ENCODE assay signal across 2 cellular contexts in the genomic region with DNA sequence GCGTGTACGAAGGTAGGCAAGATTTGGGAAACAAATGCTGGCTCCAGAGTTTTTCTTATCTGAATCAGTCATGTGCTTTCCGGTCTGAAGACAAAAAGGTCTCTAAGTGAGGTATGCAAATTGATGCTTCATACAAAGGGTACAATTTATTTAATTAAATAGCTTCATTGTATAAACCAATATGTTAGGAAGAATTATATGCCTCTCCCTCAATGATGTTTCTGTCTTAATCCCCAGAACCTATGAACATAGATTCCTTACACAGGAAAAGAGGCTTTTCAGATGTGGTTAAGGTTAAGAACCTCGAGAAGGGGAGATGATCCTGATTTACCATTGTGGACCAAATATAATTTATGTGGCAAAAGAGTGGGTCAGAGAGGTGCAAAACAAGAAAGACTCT.
TF ChIP-seq lines count a peak whose summit lies in the region.

No MANE protein-coding gene starts in this region.

TF ChIP-seq in GM23338, 12 proteins besides CTCF, POLR2A, EP300 and RAD21 (continues in another document):
- TF ChIP-seq, protein P1, sequence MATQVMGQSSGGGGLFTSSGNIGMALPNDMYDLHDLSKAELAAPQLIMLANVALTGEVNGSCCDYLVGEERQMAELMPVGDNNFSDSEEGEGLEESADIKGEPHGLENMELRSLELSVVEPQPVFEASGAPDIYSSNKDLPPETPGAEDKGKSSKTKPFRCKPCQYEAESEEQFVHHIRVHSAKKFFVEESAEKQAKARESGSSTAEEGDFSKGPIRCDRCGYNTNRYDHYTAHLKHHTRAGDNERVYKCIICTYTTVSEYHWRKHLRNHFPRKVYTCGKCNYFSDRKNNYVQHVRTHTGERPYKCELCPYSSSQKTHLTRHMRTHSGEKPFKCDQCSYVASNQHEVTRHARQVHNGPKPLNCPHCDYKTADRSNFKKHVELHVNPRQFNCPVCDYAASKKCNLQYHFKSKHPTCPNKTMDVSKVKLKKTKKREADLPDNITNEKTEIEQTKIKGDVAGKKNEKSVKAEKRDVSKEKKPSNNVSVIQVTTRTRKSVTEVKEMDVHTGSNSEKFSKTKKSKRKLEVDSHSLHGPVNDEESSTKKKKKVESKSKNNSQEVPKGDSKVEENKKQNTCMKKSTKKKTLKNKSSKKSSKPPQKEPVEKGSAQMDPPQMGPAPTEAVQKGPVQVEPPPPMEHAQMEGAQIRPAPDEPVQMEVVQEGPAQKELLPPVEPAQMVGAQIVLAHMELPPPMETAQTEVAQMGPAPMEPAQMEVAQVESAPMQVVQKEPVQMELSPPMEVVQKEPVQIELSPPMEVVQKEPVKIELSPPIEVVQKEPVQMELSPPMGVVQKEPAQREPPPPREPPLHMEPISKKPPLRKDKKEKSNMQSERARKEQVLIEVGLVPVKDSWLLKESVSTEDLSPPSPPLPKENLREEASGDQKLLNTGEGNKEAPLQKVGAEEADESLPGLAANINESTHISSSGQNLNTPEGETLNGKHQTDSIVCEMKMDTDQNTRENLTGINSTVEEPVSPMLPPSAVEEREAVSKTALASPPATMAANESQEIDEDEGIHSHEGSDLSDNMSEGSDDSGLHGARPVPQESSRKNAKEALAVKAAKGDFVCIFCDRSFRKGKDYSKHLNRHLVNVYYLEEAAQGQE (IDR thresholded peaks at IDR 0.05; ENCODE audit: unreplicated experiment): no peak
- TF ChIP-seq ZNF114 (CRISPR knock-in tag; IDR thresholded peaks at IDR 0.05) (no peak), ZNF331 (CRISPR knock-in tag; IDR thresholded peaks at IDR 0.05; ENCODE audit: low read depth) (no peak), EZH2 (IDR thresholded peaks at IDR 0.05; ENCODE audit: low read depth, unreplicated experiment) (no peak), NANOG (IDR thresholded peaks at IDR 0.05; ENCODE audit: borderline replicate concordance) (no peak), STAT1 (IDR thresholded peaks at IDR 0.05; ENCODE audit: unreplicated experiment) (no peak), POLR2AphosphoS5 (IDR thresholded peaks at IDR 0.05; ENCODE audit: low read depth) (no peak), JUNB (IDR thresholded peaks at IDR 0.05; ENCODE audit: unreplicated experiment) (no peak)
- TF ChIP-seq, protein P2, sequence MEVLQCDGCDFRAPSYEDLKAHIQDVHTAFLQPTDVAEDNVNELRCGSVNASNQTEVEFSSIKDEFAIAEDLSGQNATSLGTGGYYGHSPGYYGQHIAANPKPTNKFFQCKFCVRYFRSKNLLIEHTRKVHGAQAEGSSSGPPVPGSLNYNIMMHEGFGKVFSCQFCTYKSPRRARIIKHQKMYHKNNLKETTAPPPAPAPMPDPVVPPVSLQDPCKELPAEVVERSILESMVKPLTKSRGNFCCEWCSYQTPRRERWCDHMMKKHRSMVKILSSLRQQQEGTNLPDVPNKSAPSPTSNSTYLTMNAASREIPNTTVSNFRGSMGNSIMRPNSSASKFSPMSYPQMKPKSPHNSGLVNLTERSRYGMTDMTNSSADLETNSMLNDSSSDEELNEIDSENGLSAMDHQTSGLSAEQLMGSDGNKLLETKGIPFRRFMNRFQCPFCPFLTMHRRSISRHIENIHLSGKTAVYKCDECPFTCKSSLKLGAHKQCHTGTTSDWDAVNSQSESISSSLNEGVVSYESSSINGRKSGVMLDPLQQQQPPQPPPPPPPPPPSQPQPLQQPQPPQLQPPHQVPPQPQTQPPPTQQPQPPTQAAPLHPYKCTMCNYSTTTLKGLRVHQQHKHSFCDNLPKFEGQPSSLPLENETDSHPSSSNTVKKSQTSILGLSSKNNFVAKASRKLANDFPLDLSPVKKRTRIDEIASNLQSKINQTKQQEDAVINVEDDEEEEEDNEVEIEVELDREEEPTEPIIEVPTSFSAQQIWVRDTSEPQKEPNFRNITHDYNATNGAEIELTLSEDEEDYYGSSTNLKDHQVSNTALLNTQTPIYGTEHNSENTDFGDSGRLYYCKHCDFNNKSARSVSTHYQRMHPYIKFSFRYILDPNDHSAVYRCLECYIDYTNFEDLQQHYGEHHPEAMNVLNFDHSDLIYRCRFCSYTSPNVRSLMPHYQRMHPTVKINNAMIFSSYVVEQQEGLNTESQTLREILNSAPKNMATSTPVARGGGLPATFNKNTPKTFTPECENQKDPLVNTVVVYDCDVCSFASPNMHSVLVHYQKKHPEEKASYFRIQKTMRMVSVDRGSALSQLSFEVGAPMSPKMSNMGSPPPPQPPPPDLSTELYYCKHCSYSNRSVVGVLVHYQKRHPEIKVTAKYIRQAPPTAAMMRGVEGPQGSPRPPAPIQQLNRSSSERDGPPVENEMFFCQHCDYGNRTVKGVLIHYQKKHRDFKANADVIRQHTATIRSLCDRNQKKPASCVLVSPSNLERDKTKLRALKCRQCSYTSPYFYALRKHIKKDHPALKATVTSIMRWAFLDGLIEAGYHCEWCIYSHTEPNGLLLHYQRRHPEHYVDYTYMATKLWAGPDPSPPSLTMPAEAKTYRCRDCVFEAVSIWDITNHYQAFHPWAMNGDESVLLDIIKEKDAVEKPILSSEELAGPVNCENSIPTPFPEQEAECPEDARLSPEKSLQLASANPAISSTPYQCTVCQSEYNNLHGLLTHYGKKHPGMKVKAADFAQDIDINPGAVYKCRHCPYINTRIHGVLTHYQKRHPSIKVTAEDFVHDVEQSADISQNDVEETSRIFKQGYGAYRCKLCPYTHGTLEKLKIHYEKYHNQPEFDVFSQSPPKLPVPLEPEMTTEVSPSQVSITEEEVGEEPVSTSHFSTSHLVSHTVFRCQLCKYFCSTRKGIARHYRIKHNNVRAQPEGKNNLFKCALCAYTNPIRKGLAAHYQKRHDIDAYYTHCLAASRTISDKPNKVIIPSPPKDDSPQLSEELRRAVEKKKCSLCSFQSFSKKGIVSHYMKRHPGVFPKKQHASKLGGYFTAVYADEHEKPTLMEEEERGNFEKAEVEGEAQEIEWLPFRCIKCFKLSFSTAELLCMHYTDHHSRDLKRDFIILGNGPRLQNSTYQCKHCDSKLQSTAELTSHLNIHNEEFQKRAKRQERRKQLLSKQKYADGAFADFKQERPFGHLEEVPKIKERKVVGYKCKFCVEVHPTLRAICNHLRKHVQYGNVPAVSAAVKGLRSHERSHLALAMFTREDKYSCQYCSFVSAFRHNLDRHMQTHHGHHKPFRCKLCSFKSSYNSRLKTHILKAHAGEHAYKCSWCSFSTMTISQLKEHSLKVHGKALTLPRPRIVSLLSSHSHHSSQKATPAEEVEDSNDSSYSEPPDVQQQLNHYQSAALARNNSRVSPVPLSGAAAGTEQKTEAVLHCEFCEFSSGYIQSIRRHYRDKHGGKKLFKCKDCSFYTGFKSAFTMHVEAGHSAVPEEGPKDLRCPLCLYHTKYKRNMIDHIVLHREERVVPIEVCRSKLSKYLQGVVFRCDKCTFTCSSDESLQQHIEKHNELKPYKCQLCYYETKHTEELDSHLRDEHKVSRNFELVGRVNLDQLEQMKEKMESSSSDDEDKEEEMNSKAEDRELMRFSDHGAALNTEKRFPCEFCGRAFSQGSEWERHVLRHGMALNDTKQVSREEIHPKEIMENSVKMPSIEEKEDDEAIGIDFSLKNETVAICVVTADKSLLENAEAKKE (CRISPR knock-in tag; IDR thresholded peaks at IDR 0.05): no peak
- TF ChIP-seq, protein P3, sequence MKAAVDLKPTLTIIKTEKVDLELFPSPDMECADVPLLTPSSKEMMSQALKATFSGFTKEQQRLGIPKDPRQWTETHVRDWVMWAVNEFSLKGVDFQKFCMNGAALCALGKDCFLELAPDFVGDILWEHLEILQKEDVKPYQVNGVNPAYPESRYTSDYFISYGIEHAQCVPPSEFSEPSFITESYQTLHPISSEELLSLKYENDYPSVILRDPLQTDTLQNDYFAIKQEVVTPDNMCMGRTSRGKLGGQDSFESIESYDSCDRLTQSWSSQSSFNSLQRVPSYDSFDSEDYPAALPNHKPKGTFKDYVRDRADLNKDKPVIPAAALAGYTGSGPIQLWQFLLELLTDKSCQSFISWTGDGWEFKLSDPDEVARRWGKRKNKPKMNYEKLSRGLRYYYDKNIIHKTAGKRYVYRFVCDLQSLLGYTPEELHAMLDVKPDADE (IDR thresholded peaks at IDR 0.05): no peak

TF ChIP-seq in H1, 55 proteins besides CTCF, POLR2A, EP300 and RAD21 (continued from another document):
- no peak for TF ChIP-seq POLR2AphosphoS5 (IDR thresholded peaks at IDR 0.05; ENCODE audit: low read depth, low read length)
